In genomic region chr16:4290236-4290830, GRCh38 we compare ENCODE assay signal across 2 cellular contexts.
TF ChIP-seq lines count a peak whose summit lies in the region.

No MANE protein-coding gene starts in this region.

TF ChIP-seq in IMR-90, 13 proteins besides CTCF, POLR2A, EP300 and RAD21:
- TF ChIP-seq CEBPB (IDR thresholded peaks at IDR 0.05; ENCODE audit: low read depth, low read length) (peak; percentile 84), MAFK (IDR thresholded peaks at IDR 0.05; ENCODE audit: low read depth, low read length) (no peak), RCOR1 (IDR thresholded peaks at IDR 0.05; ENCODE audit: insufficient replicate concordance, low read length) (no peak), CHD1 (IDR thresholded peaks at IDR 0.05; ENCODE audit: low read depth, low read length) (no peak), MAZ (IDR thresholded peaks at IDR 0.05; ENCODE audit: borderline replicate concordance, low read depth, low read length) (no peak), USF2 (IDR thresholded peaks at IDR 0.05; ENCODE audit: low read depth, low read length) (no peak), SMC3 (IDR thresholded peaks at IDR 0.05; ENCODE audit: low read depth, low read length) (peak; percentile 34), ELK1 (IDR thresholded peaks at IDR 0.05; ENCODE audit: borderline replicate concordance, low read depth, low read length) (no peak), MXI1 (IDR thresholded peaks at IDR 0.05; ENCODE audit: borderline replicate concordance, low read depth, low read length) (no peak), RFX5 (IDR thresholded peaks at IDR 0.05; ENCODE audit: low read depth, low read length) (no peak), NFE2L2 (IDR thresholded peaks at IDR 0.05; ENCODE audit: low read depth, low read length) (no peak), FOS (IDR thresholded peaks at IDR 0.05; ENCODE audit: low read depth, low read length) (peak; percentile 43; the same call in 1 of the 2 replicates), BHLHE40 (IDR thresholded peaks at IDR 0.05; ENCODE audit: low read depth, low read length) (peak; percentile 74)
TF ChIP-seq in IMR-90: peak in this region for 4.

TF ChIP-seq in K562, 482 proteins besides CTCF, POLR2A, EP300 and RAD21 (continues in another document):
- TF ChIP-seq JUNB (CRISPR knock-in tag; conservative IDR thresholded peaks at IDR 0.05) = no peak
- peak in 1 of 2 experiments; percentile 74; a peak in 2 of 4 replicates for TF ChIP-seq ZNF318 (IDR thresholded peaks at IDR 0.05; ENCODE audit: borderline replicate concordance in 1 of 2, low read depth in 1 of 2)
- no peak for TF ChIP-seq XRCC3 (IDR thresholded peaks at IDR 0.05)
- TF ChIP-seq ZNF12 (CRISPR knock-in tag; IDR thresholded peaks at IDR 0.05) = no peak
- peak; percentile 57; the same call in 1 of the 2 replicates for TF ChIP-seq TEAD4 (IDR thresholded peaks at IDR 0.05; ENCODE audit: low read length)
- 0 out of 2 replicates have a peak, but pooled peaks have one; percentile 46 for TF ChIP-seq TEAD4 (CRISPR knock-in tag; IDR thresholded peaks at IDR 0.05; ENCODE audit: borderline replicate concordance)
- TF ChIP-seq KLF6 (CRISPR knock-in tag; IDR thresholded peaks at IDR 0.05; ENCODE audit: borderline replicate concordance) = no peak
- TF ChIP-seq DNMT1 (IDR thresholded peaks at IDR 0.05) = no peak
- peak; percentile 57; the same call in 1 of the 2 replicates for TF ChIP-seq ARID1B (IDR thresholded peaks at IDR 0.05)
- TF ChIP-seq FOXP4 (CRISPR knock-in tag; IDR thresholded peaks at IDR 0.05; ENCODE audit: borderline replicate concordance) = no peak
- no peak for TF ChIP-seq PTRF (tag; IDR thresholded peaks at IDR 0.05)
- no peak for TF ChIP-seq ZNF407 (IDR thresholded peaks at IDR 0.05; ENCODE audit: low read depth)
- no peak for TF ChIP-seq ZBTB43 (CRISPR knock-in tag; IDR thresholded peaks at IDR 0.05)
- no peak for TF ChIP-seq FOXA3 (CRISPR knock-in tag; conservative IDR thresholded peaks at IDR 0.05 in 1 of 2, IDR thresholded peaks at IDR 0.05 in 1 of 2)
- no peak for TF ChIP-seq ZKSCAN8 (CRISPR knock-in tag; IDR thresholded peaks at IDR 0.05)
- TF ChIP-seq THRAP3 (IDR thresholded peaks at IDR 0.05; ENCODE audit: borderline replicate concordance) = no peak
- TF ChIP-seq ZNF57 (CRISPR knock-in tag; IDR thresholded peaks at IDR 0.05) = no peak
- peak; percentile 59; the same call in 1 of the 2 replicates for TF ChIP-seq CEBPB (tag; IDR thresholded peaks at IDR 0.05)
- TF ChIP-seq SMARCA4 (IDR thresholded peaks at IDR 0.05) = peak; percentile 37; the same call in 1 of the 2 replicates
- TF ChIP-seq ESRRA (IDR thresholded peaks at IDR 0.05; ENCODE audit: borderline replicate concordance, low read depth) = no peak
- no peak for TF ChIP-seq CHAMP1 (IDR thresholded peaks at IDR 0.05)
- no peak for TF ChIP-seq ZZZ3 (IDR thresholded peaks at IDR 0.05)
- no peak for TF ChIP-seq ARID3B (CRISPR knock-in tag; IDR thresholded peaks at IDR 0.05; ENCODE audit: borderline replicate concordance)
- no peak for TF ChIP-seq ZNF717 (CRISPR knock-in tag; IDR thresholded peaks at IDR 0.05)
- peak in 1 of 2 experiments; percentile 93; a peak in 2 of 4 replicates for TF ChIP-seq TEAD1 (CRISPR knock-in tag; IDR thresholded peaks at IDR 0.05)
